In the genomic region with DNA sequence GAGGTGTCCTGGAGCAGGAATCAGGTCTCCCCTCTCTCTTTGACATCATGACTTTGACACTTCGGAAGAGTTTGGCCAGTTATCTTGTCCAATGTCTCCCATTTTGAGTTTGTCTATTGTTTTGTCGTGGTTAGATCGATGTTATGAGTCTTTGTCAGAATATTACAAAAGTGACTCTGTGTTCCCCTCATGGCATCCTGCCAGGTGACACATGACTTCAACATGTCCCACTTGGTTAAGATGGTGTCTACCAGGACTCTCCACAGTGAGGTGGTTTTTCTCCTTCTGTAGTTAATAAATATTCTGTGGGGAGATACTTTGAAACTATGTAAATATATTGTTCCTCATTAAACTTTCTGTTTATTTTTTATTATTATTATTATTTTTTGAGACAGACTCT, we compare ENCODE assay signal across 1 cellular context.
TF ChIP-seq lines count a peak whose summit lies in the region.

No MANE protein-coding gene starts in this region.

TF ChIP-seq in IMR-90, 13 proteins besides CTCF, POLR2A, EP300 and RAD21:
- TF ChIP-seq CHD1 (IDR thresholded peaks at IDR 0.05; ENCODE audit: low read depth, low read length) (no peak), BHLHE40 (IDR thresholded peaks at IDR 0.05; ENCODE audit: low read depth, low read length) (no peak), SMC3 (IDR thresholded peaks at IDR 0.05; ENCODE audit: low read depth, low read length) (no peak), MAZ (IDR thresholded peaks at IDR 0.05; ENCODE audit: borderline replicate concordance, low read depth, low read length) (no peak), CEBPB (IDR thresholded peaks at IDR 0.05; ENCODE audit: low read depth, low read length) (no peak), MXI1 (IDR thresholded peaks at IDR 0.05; ENCODE audit: borderline replicate concordance, low read depth, low read length) (no peak), RCOR1 (IDR thresholded peaks at IDR 0.05; ENCODE audit: insufficient replicate concordance, low read length) (no peak), RFX5 (IDR thresholded peaks at IDR 0.05; ENCODE audit: low read depth, low read length) (no peak), NFE2L2 (IDR thresholded peaks at IDR 0.05; ENCODE audit: low read depth, low read length) (no peak), FOS (IDR thresholded peaks at IDR 0.05; ENCODE audit: low read depth, low read length) (no peak), MAFK (IDR thresholded peaks at IDR 0.05; ENCODE audit: low read depth, low read length) (no peak)
- TF ChIP-seq, protein P1, sequence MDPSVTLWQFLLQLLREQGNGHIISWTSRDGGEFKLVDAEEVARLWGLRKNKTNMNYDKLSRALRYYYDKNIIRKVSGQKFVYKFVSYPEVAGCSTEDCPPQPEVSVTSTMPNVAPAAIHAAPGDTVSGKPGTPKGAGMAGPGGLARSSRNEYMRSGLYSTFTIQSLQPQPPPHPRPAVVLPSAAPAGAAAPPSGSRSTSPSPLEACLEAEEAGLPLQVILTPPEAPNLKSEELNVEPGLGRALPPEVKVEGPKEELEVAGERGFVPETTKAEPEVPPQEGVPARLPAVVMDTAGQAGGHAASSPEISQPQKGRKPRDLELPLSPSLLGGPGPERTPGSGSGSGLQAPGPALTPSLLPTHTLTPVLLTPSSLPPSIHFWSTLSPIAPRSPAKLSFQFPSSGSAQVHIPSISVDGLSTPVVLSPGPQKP (IDR thresholded peaks at IDR 0.05; ENCODE audit: borderline replicate concordance, low read depth, low read length): no peak
- TF ChIP-seq, protein P2, sequence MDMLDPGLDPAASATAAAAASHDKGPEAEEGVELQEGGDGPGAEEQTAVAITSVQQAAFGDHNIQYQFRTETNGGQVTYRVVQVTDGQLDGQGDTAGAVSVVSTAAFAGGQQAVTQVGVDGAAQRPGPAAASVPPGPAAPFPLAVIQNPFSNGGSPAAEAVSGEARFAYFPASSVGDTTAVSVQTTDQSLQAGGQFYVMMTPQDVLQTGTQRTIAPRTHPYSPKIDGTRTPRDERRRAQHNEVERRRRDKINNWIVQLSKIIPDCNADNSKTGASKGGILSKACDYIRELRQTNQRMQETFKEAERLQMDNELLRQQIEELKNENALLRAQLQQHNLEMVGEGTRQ (IDR thresholded peaks at IDR 0.05; ENCODE audit: low read depth, low read length): no peak
